25 cellular contexts compared by ENCODE assay signal in genomic region chr2:36490749-36491148, GRCh38.
DNase-seq lines count a peak whose midpoint lies in the region; ATAC-seq and TF ChIP-seq lines count a peak whose summit lies in the region.
"Had no signal": no experiment of that assay in that cellular context is flagged by ENCODE, and none has a peak within 500 bp of the region (broad histone marks: within the 10 kb centered on the region; RNA-seq: fewer than 3 reads in every experiment).

No MANE protein-coding gene starts in this region.

- peak; percentile 5; the same call in 2 of the 3 replicates for ATAC-seq in SK-N-SH treated with all-trans-retinoic acid at 6 μM for 48 hours
- ATAC-seq in gastroesophageal sphincter = no peak
- ATAC-seq in activated T-cell treated with anti-CD3 and anti-CD28 coated beads, Interleukin-2, amount 50 U/mL, for 72 hours (replicated peaks in 1 of 2) = no peak
- ATAC-seq in left ventricle myocardium superior = no peak
- ATAC-seq: HCT116, T-helper 17 cell had no signal

- TF ChIP-seq CTCF in H9 (conservative IDR thresholded peaks at IDR 0.05) = no peak
- TF ChIP-seq CTCF in gastroesophageal sphincter (IDR thresholded peaks at IDR 0.05) = no peak

- H3K9me3 Mint-ChIP-seq in H9 = no peaks in the 10 kb centered on the region; a peak in 1 of 5 replicates
- H3K9me3 Mint-ChIP-seq in activated T-cell treated with anti-CD3 and anti-CD28 coated beads, Interleukin-2, amount 50 U/mL, for 72 hours = no peaks in the 10 kb centered on the region
- H3K9me3 Mint-ChIP-seq: activated CD4-positive, alpha-beta memory T cell treated with anti-CD3 and anti-CD28 coated beads, Interleukin-2, amount 10 ng/mL, durations not matched to agents 7 days and 5 days; activated naive CD8-positive, alpha-beta T cell treated with anti-CD3 and anti-CD28 coated beads for 36 hours; central memory CD8-positive, alpha-beta T cell had no signal

- no peaks in the 10 kb centered on the region for H3K23me2 ChIP-seq in H9 (ENCODE audit: insufficient read length, low read depth, low read length, poor library complexity, severe bottlenecking)

- TF ChIP-seq POLR2A in gastroesophageal sphincter (IDR thresholded peaks at IDR 0.05) = no peak

- H4K5ac ChIP-seq in H9 (ENCODE audit: insufficient read length, low read depth, low read length) = no peak overlapping the region

- no peaks in the 10 kb centered on the region for H4K20me1 ChIP-seq in H9 (ENCODE audit: control insufficient read depth, insufficient read depth, insufficient read length)

- no peak overlapping the region for H3K23ac ChIP-seq in H9 (ENCODE audit: insufficient read length, low read depth, low read length)

- H3K27ac ChIP-seq in H9 (ENCODE audit: insufficient read length, low read depth, low read length) (no peak overlapping the region), gastroesophageal sphincter (peak overlapping the region; percentile 66 to 89 (median 81)), skeletal muscle tissue (ENCODE audit: low read depth, low read length) (peak overlapping the region; percentile 5)
- H3K27ac ChIP-seq: C4-2B, KMS-11, right atrium auricular region had no signal

- no peak overlapping the region for H2BK20ac ChIP-seq in H9 (ENCODE audit: low read depth, low read length, poor library complexity, severe bottlenecking)

- peaks cover 14 to 30% of the 10 kb centered on the region in 2 experiments for H3K4me1 Mint-ChIP-seq in H9
- no peaks in the 10 kb centered on the region for H3K4me1 Mint-ChIP-seq in activated T-cell treated with anti-CD3 and anti-CD28 coated beads, Interleukin-2, amount 50 U/mL, for 72 hours (ENCODE audit: low read depth)
- H3K4me1 Mint-ChIP-seq: activated CD4-positive, alpha-beta memory T cell treated with anti-CD3 and anti-CD28 coated beads, Interleukin-2, amount 10 ng/mL, durations not matched to agents 7 days and 5 days; central memory CD8-positive, alpha-beta T cell; T-helper 17 cell had no signal

- H3K79me1 ChIP-seq in H9 (ENCODE audit: insufficient read depth, low read depth, low read length, poor library complexity, severe bottlenecking) = peaks cover 4% of the 10 kb centered on the region

- in situ Hi-C loops in HAP-1 (cut with MboI; ENCODE audit: low sequenced_read_pairs) = loop anchor here (10.0 kb wide), 1 partner anchor 136 kb away; the partner anchor contains the start of gene CRIM1

- H3K27ac Mint-ChIP-seq in H9 = 0 out of 7 replicates have a peak overlapping the region, but pooled peaks of 1 of the 3 experiments have one; percentile 4
- H3K27ac Mint-ChIP-seq in activated T-cell treated with anti-CD3 and anti-CD28 coated beads, Interleukin-2, amount 50 U/mL, for 72 hours = no peak overlapping the region
- H3K27ac Mint-ChIP-seq: activated CD4-positive, alpha-beta memory T cell treated with anti-CD3 and anti-CD28 coated beads, Interleukin-2, amount 10 ng/mL, durations not matched to agents 7 days and 5 days; activated naive CD8-positive, alpha-beta T cell treated with anti-CD3 and anti-CD28 coated beads for 36 hours; T-helper 17 cell had no signal

- DNase-seq in H9 (no peak), OCI-M2 (lab: John Stamatoyannopoulos, UW; ENCODE audit: unreplicated experiment) (no peak), HAP-1 (ENCODE audit: low spot score in 2 of 2) (no peak), left ventricle myocardium superior (no peak)
- no peak for DNase-seq in activated T-cell treated with anti-CD3 and anti-CD28 coated beads, Interleukin-2, amount 50 U/mL, for 72 hours
- DNase-seq: activated CD4-positive, alpha-beta memory T cell treated with anti-CD3 and anti-CD28 coated beads, Interleukin-2, amount 10 ng/mL, durations not matched to agents 7 days and 5 days; activated CD4-positive, CD25-positive, alpha-beta regulatory T cell treated with anti-CD3 and anti-CD28 coated beads, Interleukin-2, amount 50 U/mL, for 72 hours; activated naive CD8-positive, alpha-beta T cell treated with anti-CD3 and anti-CD28 coated beads for 36 hours; dorsolateral prefrontal cortex; NCI-H146; NCI-H2107; NCI-H524; NK-92 treated with Interleukin-12 subunit alpha and Interleukin-12 subunit beta, amount 100 ng/mL, for 24 hours; stimulated activated CD4-positive, alpha-beta T cell treated with anti-CD3 and anti-CD28 coated beads, Interleukin-12 subunit alpha, Interleukin-12 subunit beta, amount 100 ng/mL, for 4 hours; stimulated activated CD4-positive, alpha-beta T cell treated with anti-CD3 and anti-CD28 coated beads, Interleukin-4, amount 100 ng/mL, for 1 hour; substantia nigra; T-helper 17 cell had no signal

- no peak overlapping the region for H3K9ac ChIP-seq in H9 (ENCODE audit: extremely low read depth, insufficient read length, low read length)
- no peak overlapping the region for H3K9ac ChIP-seq in skeletal muscle tissue (ENCODE audit: low read depth in 1 of 3, low read length in 3 of 3)
- H3K9ac ChIP-seq: KMS-11 had no signal

- no peak overlapping the region for H2BK5ac ChIP-seq in H9 (ENCODE audit: insufficient read length, low read length)

- H3K9me3 ChIP-seq in H9 (ENCODE audit: control insufficient read depth, low read depth, low read length) (no peaks in the 10 kb centered on the region), gastroesophageal sphincter (no peaks in the 10 kb centered on the region), skeletal muscle tissue (ENCODE audit: control insufficient read depth in 3 of 3, low read length in 3 of 3) (no peaks in the 10 kb centered on the region), HAP-1 (no peaks in the 10 kb centered on the region)
- H3K9me3 ChIP-seq: right atrium auricular region had no signal

- H2AK5ac ChIP-seq in H9 (ENCODE audit: insufficient read length, low read length) = no peak overlapping the region

- intact Hi-C loops in left ventricle myocardium superior (cut with micrococcal nuclease) = no loop called here

- no peak overlapping the region for H3K4me3 ChIP-seq in gastroesophageal sphincter
- H3K4me3 ChIP-seq in skeletal muscle tissue (ENCODE audit: low read length in 3 of 3) = no peak overlapping the region
- H3K4me3 ChIP-seq in HAP-1 = no peak overlapping the region
- H3K4me3 ChIP-seq: dorsolateral prefrontal cortex, right atrium auricular region had no signal

- H3K27me3 ChIP-seq in H9 (ENCODE audit: insufficient read depth, low read length) (no peaks in the 10 kb centered on the region), gastroesophageal sphincter (no peaks in the 10 kb centered on the region), skeletal muscle tissue (ENCODE audit: control insufficient read depth in 3 of 3, insufficient read depth in 3 of 3, low read length in 3 of 3) (no peaks in the 10 kb centered on the region), HAP-1 (ENCODE audit: low read depth) (no peaks in the 10 kb centered on the region)
- H3K27me3 ChIP-seq: dorsolateral prefrontal cortex, right atrium auricular region had no signal

- no peak overlapping the region for H4K91ac ChIP-seq in H9 (ENCODE audit: insufficient read length, low read depth, low read length)

- H2BK15ac ChIP-seq in H9 (ENCODE audit: low read depth, low read length) = peak overlapping the region; percentile 60; the same call in 1 of the 2 replicates

- TF ChIP-seq EP300 in gastroesophageal sphincter (IDR thresholded peaks at IDR 0.05) = no peak

- H3K36me3 ChIP-seq in gastroesophageal sphincter (peaks cover 0 to 8% of the 10 kb centered on the region in 2 donors), skeletal muscle tissue (ENCODE audit: control insufficient read depth in 3 of 3, insufficient read depth in 3 of 3, low read length in 3 of 3) (peaks cover 0 to 4% (median 0%) of the 10 kb centered on the region in 3 donors), HAP-1 (replicated peaks) (no peaks in the 10 kb centered on the region)
- H3K36me3 ChIP-seq: right atrium auricular region had no signal

- no peak overlapping the region for H2BK120ac ChIP-seq in H9 (ENCODE audit: low read depth, low read length, poor library complexity, severe bottlenecking)

- no peak overlapping the region for H3K18ac ChIP-seq in H9 (ENCODE audit: insufficient read length, low read depth, low read length)

- no CpG with 5 or more reads among the region's 4 CpGs for WGBS in H9 (ENCODE audit: extremely low coverage, insufficient read length, low lambda C conversion rate)
- 72 to 83% methylated on average over 1 to 4 of the region's 4 CpGs for WGBS in gastroesophageal sphincter (ENCODE audit: low coverage in 1 of 2), 2 donors

- no peaks in the 10 kb centered on the region for H3K36me3 Mint-ChIP-seq in H9 (ENCODE audit: insufficient read depth in 1 of 3, low read depth in 3 of 3)
- H3K36me3 Mint-ChIP-seq in activated T-cell treated with anti-CD3 and anti-CD28 coated beads, Interleukin-2, amount 50 U/mL, for 72 hours (ENCODE audit: insufficient read depth in 2 of 2) = no peaks in the 10 kb centered on the region
- H3K36me3 Mint-ChIP-seq: activated naive CD8-positive, alpha-beta T cell treated with anti-CD3 and anti-CD28 coated beads for 36 hours had no signal

- H3K4me3 Mint-ChIP-seq in H9 = no peak overlapping the region
- H3K4me3 Mint-ChIP-seq in activated T-cell treated with anti-CD3 and anti-CD28 coated beads, Interleukin-2, amount 50 U/mL, for 72 hours = no peak overlapping the region
- H3K4me3 Mint-ChIP-seq: activated CD4-positive, alpha-beta memory T cell treated with anti-CD3 and anti-CD28 coated beads, Interleukin-2, amount 10 ng/mL, durations not matched to agents 7 days and 5 days; activated naive CD8-positive, alpha-beta T cell treated with anti-CD3 and anti-CD28 coated beads for 36 hours; central memory CD8-positive, alpha-beta T cell; T-helper 17 cell had no signal

- H2BK12ac ChIP-seq in H9 (ENCODE audit: insufficient read length, low read depth, low read length) = no peak overlapping the region

- no peak overlapping the region for H3T11ph ChIP-seq in H9 (ENCODE audit: low read length)

- no peaks in the 10 kb centered on the region for H3K27me3 Mint-ChIP-seq in H9 (ENCODE audit: low read depth)
- H3K27me3 Mint-ChIP-seq in activated T-cell treated with anti-CD3 and anti-CD28 coated beads, Interleukin-2, amount 50 U/mL, for 72 hours (ENCODE audit: low read depth) = no peaks in the 10 kb centered on the region
- H3K27me3 Mint-ChIP-seq: activated CD4-positive, alpha-beta memory T cell treated with anti-CD3 and anti-CD28 coated beads, Interleukin-2, amount 10 ng/mL, durations not matched to agents 7 days and 5 days; activated naive CD8-positive, alpha-beta T cell treated with anti-CD3 and anti-CD28 coated beads for 36 hours; central memory CD8-positive, alpha-beta T cell had no signal

- no peak overlapping the region for H3K56ac ChIP-seq in H9 (ENCODE audit: insufficient read length, low read depth, low read length)

- no peak overlapping the region for H2AFZ ChIP-seq in H9 (ENCODE audit: low read length)

- no peak overlapping the region for H3K14ac ChIP-seq in H9 (ENCODE audit: insufficient read depth, low read length)

- no peaks in the 10 kb centered on the region for H3K79me2 ChIP-seq in H9 (ENCODE audit: insufficient read depth, low read length)

- no peak overlapping the region for H4K8ac ChIP-seq in H9 (replicated peaks; ENCODE audit: insufficient read length, low read depth, low read length)

- peaks cover 5% of the 10 kb centered on the region; the same call in 1 of the 2 replicates for H3K4me1 ChIP-seq in H9 (ENCODE audit: insufficient read depth, low read length)
- H3K4me1 ChIP-seq in gastroesophageal sphincter = peaks cover 25 to 77% (median 49%) of the 10 kb centered on the region in 3 donors
- peaks cover 20 to 58% (median 26%) of the 10 kb centered on the region in 3 donors for H3K4me1 ChIP-seq in skeletal muscle tissue (ENCODE audit: control insufficient read depth in 3 of 3, insufficient read depth in 3 of 3, low read length in 3 of 3)
- H3K4me1 ChIP-seq in HAP-1 = peaks cover 26% of the 10 kb centered on the region

- H3K4me2 ChIP-seq in H9 (ENCODE audit: insufficient read depth, insufficient read length, low read length) = no peak overlapping the region
- H3K4me2 ChIP-seq: KMS-11 had no signal

- H3K4ac ChIP-seq in H9 (ENCODE audit: low read depth, low read length) = no peak overlapping the region
